ENCODE assay signal across 1 cellular context in the genomic region with DNA sequence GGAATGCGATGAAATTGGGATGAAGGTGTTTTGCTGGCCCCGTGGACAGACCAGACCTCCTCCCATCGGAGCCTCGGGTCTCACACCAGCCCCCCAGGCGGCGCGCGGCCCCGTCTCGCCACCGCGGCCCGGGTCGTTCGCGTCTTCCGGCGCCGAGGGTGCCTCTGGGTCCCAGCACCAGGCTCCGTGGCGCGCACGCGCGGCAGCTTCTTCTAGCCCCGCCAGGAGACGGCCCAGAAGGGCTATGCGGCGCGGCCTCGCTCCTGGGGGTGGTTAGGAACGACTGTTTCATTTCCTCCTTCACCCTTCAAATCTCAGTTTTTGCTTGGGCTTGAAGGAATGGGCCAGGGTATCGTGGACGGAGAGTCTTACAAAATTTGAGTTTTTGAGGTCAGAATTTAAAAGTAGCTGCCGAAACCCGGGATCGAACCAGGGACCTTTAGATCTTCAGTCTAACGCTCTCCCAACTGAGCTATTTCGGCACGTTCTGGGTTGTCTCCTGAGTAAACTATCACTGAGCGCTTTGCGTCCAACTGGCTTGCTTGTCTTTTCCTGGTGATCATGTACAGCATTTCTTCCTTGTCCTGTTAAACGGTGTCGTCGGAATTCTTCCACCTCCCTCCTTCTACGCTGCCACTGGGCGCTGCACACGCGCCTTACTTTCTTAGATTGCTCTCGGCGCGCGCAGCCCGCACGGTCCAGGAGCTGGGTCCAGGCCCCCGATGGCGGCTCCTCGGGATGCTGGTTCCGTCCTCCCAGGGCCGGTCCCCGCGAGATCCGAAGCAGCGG.
TF ChIP-seq lines count a peak whose summit lies in the region.

No MANE protein-coding gene starts in this region.

TF ChIP-seq in HepG2, 621 proteins besides CTCF, POLR2A, EP300 and RAD21 (continued from another document and continues in another):
- TF ChIP-seq, protein P1, sequence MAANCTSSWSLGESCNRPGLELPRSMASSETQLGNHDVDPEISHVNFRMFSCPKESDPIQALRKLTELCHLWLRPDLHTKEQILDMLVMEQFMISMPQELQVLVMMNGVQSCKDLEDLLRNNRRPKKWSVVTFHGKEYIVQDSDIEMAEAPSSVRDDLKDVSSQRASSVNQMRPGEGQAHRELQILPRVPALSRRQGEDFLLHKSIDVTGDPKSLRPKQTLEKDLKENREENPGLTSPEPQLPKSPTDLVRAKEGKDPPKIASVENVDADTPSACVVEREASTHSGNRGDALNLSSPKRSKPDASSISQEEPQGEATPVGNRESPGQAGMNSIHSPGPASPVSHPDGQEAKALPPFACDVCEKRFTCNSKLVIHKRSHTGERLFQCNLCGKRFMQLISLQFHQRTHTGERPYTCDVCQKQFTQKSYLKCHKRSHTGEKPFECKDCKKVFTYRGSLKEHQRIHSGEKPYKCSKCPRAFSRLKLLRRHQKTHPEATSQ (CRISPR knock-in tag; IDR thresholded peaks at IDR 0.05; ENCODE audit: borderline replicate concordance) = peak; percentile 73
- TF ChIP-seq, protein P2, sequence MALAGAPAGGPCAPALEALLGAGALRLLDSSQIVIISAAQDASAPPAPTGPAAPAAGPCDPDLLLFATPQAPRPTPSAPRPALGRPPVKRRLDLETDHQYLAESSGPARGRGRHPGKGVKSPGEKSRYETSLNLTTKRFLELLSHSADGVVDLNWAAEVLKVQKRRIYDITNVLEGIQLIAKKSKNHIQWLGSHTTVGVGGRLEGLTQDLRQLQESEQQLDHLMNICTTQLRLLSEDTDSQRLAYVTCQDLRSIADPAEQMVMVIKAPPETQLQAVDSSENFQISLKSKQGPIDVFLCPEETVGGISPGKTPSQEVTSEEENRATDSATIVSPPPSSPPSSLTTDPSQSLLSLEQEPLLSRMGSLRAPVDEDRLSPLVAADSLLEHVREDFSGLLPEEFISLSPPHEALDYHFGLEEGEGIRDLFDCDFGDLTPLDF (CRISPR knock-in tag; IDR thresholded peaks at IDR 0.05) = no peak
- TF ChIP-seq, protein P3, sequence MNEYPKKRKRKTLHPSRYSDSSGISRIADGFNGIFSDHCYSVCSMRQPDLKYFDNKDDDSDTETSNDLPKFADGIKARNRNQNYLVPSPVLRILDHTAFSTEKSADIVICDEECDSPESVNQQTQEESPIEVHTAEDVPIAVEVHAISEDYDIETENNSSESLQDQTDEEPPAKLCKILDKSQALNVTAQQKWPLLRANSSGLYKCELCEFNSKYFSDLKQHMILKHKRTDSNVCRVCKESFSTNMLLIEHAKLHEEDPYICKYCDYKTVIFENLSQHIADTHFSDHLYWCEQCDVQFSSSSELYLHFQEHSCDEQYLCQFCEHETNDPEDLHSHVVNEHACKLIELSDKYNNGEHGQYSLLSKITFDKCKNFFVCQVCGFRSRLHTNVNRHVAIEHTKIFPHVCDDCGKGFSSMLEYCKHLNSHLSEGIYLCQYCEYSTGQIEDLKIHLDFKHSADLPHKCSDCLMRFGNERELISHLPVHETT (CRISPR knock-in tag; conservative IDR thresholded peaks at IDR 0.05) = no peak; the same call in 1 of the 2 replicates
- TF ChIP-seq REXO4 (CRISPR knock-in tag; IDR thresholded peaks at IDR 0.05; ENCODE audit: borderline replicate concordance) (no peak), CHD2 (IDR thresholded peaks at IDR 0.05; ENCODE audit: low read depth, low read length) (peak; percentile 86), HNF1A (IDR thresholded peaks at IDR 0.05; ENCODE audit: low read depth) (no peak), HNF1A (CRISPR knock-in tag; IDR thresholded peaks at IDR 0.05; ENCODE audit: borderline replicate concordance) (no peak), ZNF350 (CRISPR knock-in tag; IDR thresholded peaks at IDR 0.05; ENCODE audit: borderline replicate concordance, low read depth) (peak; percentile 56; the same call in 1 of the 2 replicates), SIN3A (IDR thresholded peaks at IDR 0.05; ENCODE audit: borderline replicate concordance, low read depth, low read length) (no peak), SCMH1 (CRISPR knock-in tag; IDR thresholded peaks at IDR 0.05; ENCODE audit: borderline replicate concordance) (no peak), SP4 (CRISPR knock-in tag; IDR thresholded peaks at IDR 0.05) (0 out of 2 replicates have a peak, but pooled peaks have one; percentile 26), POLR2G (IDR thresholded peaks at IDR 0.05; ENCODE audit: low read depth, low read length) (peak; percentile 73), HDAC2 (CRISPR knock-in tag; IDR thresholded peaks at IDR 0.05) (peak; percentile 31; the same call in 1 of the 2 replicates), STAT6 (CRISPR knock-in tag; IDR thresholded peaks at IDR 0.05; ENCODE audit: borderline replicate concordance) (no peak), PLSCR1 (CRISPR knock-in tag; IDR thresholded peaks at IDR 0.05; ENCODE audit: borderline replicate concordance) (no peak), RNF2 (conservative IDR thresholded peaks at IDR 0.05; ENCODE audit: low read depth) (no peak), KLF9 (CRISPR knock-in tag; IDR thresholded peaks at IDR 0.05; ENCODE audit: low read depth) (no peak), DMTF1 (CRISPR knock-in tag; IDR thresholded peaks at IDR 0.05) (no peak), ZNF614 (CRISPR knock-in tag; IDR thresholded peaks at IDR 0.05; ENCODE audit: borderline replicate concordance) (peak; percentile 36; the same call in 1 of the 2 replicates), NR2F6 (IDR thresholded peaks at IDR 0.05) (no peak), NR2F6 (CRISPR knock-in tag; IDR thresholded peaks at IDR 0.05) (no peak), MZF1 (CRISPR knock-in tag; IDR thresholded peaks at IDR 0.05; ENCODE audit: borderline replicate concordance) (no peak), GZF1 (CRISPR knock-in tag; IDR thresholded peaks at IDR 0.05) (0 out of 2 replicates have a peak, but pooled peaks have one; percentile 47), ZNF83 (CRISPR knock-in tag; IDR thresholded peaks at IDR 0.05; ENCODE audit: borderline replicate concordance) (no peak), SOX13 (IDR thresholded peaks at IDR 0.05) (no peak), SOX13 (CRISPR knock-in tag; conservative IDR thresholded peaks at IDR 0.05 in 1 of 2, IDR thresholded peaks at IDR 0.05 in 1 of 2) (no peak), HDAC1 (CRISPR knock-in tag; IDR thresholded peaks at IDR 0.05) (peak; percentile 55; the same call in 1 of the 2 replicates), NFATC3 (CRISPR knock-in tag; IDR thresholded peaks at IDR 0.05) (no peak), SIN3B (IDR thresholded peaks at IDR 0.05; ENCODE audit: low read length) (0 out of 2 replicates have a peak, but pooled peaks have one; percentile 50), TEAD2 (CRISPR knock-in tag; IDR thresholded peaks at IDR 0.05) (no peak), ELK4 (CRISPR knock-in tag; IDR thresholded peaks at IDR 0.05; ENCODE audit: borderline replicate concordance) (no peak)
- TF ChIP-seq, protein P4, sequence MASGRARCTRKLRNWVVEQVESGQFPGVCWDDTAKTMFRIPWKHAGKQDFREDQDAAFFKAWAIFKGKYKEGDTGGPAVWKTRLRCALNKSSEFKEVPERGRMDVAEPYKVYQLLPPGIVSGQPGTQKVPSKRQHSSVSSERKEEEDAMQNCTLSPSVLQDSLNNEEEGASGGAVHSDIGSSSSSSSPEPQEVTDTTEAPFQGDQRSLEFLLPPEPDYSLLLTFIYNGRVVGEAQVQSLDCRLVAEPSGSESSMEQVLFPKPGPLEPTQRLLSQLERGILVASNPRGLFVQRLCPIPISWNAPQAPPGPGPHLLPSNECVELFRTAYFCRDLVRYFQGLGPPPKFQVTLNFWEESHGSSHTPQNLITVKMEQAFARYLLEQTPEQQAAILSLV (CRISPR knock-in tag; IDR thresholded peaks at IDR 0.05; ENCODE audit: borderline replicate concordance) = no peak
- TF ChIP-seq, protein P5, sequence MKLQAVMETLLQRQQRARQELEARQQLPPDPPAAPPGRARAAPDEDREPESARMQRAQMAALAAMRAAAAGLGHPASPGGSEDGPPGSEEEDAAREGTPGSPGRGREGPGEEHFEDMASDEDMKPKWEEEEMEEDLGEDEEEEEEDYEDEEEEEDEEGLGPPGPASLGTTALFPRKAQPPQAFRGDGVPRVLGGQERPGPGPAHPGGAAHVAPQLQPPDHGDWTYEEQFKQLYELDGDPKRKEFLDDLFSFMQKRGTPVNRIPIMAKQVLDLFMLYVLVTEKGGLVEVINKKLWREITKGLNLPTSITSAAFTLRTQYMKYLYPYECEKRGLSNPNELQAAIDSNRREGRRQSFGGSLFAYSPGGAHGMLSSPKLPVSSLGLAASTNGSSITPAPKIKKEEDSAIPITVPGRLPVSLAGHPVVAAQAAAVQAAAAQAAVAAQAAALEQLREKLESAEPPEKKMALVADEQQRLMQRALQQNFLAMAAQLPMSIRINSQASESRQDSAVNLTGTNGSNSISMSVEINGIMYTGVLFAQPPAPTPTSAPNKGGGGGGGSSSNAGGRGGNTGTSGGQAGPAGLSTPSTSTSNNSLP (IDR thresholded peaks at IDR 0.05; ENCODE audit: low read depth, low read length) = no peak
- TF ChIP-seq, protein P6, sequence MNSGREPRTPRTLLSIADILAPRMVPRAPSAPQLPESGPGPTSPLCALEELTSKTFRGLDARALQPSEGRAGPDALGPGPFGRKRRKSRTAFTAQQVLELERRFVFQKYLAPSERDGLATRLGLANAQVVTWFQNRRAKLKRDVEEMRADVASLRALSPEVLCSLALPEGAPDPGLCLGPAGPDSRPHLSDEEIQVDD (CRISPR knock-in tag; IDR thresholded peaks at IDR 0.05; ENCODE audit: borderline replicate concordance) = 0 out of 2 replicates have a peak, but pooled peaks have one; percentile 35
